ENCODE assay signal across 1 cellular context in genomic region chr20:6178537-6178936, GRCh38.
TF ChIP-seq lines count a peak whose summit lies in the region.

No MANE protein-coding gene starts in this region.

TF ChIP-seq in SK-N-SH treated with all-trans-retinoic acid at 6 μM for 48 hours, 23 proteins besides CTCF, POLR2A, EP300 and RAD21 (continued from another document):
- no peak for TF ChIP-seq CSRNP3 (CRISPR knock-in tag; IDR thresholded peaks at IDR 0.05)
